1 cellular context compared by ENCODE assay signal in the genomic region with DNA sequence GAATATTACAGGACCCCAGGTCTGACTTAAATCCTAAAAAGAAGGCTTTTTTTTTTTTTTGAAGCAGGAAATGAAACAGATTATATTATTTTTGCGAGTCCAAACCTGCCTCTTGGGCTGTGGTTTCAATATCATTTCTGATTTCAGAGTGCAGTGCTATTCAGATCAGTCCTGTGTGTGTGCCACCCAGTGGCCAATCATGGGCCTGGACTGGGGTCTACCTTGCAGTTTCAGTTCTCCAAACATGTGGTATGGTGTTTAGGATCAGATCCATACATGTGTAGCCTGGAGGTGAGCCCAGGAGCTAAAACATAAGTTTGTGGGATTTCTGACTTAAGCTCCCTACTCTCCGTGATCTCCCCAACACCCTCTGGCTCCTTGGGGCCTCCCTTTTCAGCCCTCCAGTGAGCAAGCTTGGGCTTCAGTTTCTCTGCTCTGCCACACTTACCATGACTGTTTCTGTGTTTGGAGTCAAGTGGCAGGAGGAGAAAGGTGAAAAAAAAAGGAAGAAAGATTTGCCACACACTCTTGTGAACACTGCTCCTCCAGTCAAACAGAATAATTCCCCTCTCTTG.
TF ChIP-seq lines count a peak whose summit lies in the region.

No MANE protein-coding gene starts in this region.

TF ChIP-seq in H1, 55 proteins besides CTCF, POLR2A, EP300 and RAD21:
- TF ChIP-seq SIRT6 (IDR thresholded peaks at IDR 0.05; ENCODE audit: low read length) = no peak
- TF ChIP-seq RNF2 (IDR thresholded peaks at IDR 0.05; ENCODE audit: borderline replicate concordance, low read depth, low read length, missing control alignments, poor library complexity, severe bottlenecking) = no peak
- no peak for TF ChIP-seq TEAD4 (IDR thresholded peaks at IDR 0.05; ENCODE audit: low read depth, low read length)
- TF ChIP-seq GTF2F1 (IDR thresholded peaks at IDR 0.05; ENCODE audit: borderline replicate concordance, low read depth, low read length) = no peak
- TF ChIP-seq TBP (IDR thresholded peaks at IDR 0.05; ENCODE audit: low read depth, low read length) = no peak
- TF ChIP-seq BCL11A (IDR thresholded peaks at IDR 0.05; ENCODE audit: low read depth in 2 of 2, low read length in 2 of 2) = no peak
- no peak for TF ChIP-seq RXRA (IDR thresholded peaks at IDR 0.05; ENCODE audit: insufficient read depth, low read depth, low read length)
- TF ChIP-seq ASH2L (IDR thresholded peaks at IDR 0.05; ENCODE audit: low read length) = no peak
- TF ChIP-seq CHD1 (IDR thresholded peaks at IDR 0.05; ENCODE audit: low read depth, low read length) = no peak
- no peak for TF ChIP-seq RFX5 (IDR thresholded peaks at IDR 0.05; ENCODE audit: borderline replicate concordance, low read depth, low read length)
- no peak for TF ChIP-seq NRF1 (IDR thresholded peaks at IDR 0.05; ENCODE audit: low read depth, low read length)
- no peak for TF ChIP-seq TAF7 (optimal IDR thresholded peaks at IDR 0.05; ENCODE audit: borderline replicate concordance, low read depth, low read length)
- TF ChIP-seq POLR2AphosphoS5 (IDR thresholded peaks at IDR 0.05; ENCODE audit: low read depth, low read length) = no peak
- no peak for TF ChIP-seq KDM4A (IDR thresholded peaks at IDR 0.05; ENCODE audit: low read depth, low read length, severe bottlenecking)
